ENCODE assay signal across 1 cellular context in the genomic region with DNA sequence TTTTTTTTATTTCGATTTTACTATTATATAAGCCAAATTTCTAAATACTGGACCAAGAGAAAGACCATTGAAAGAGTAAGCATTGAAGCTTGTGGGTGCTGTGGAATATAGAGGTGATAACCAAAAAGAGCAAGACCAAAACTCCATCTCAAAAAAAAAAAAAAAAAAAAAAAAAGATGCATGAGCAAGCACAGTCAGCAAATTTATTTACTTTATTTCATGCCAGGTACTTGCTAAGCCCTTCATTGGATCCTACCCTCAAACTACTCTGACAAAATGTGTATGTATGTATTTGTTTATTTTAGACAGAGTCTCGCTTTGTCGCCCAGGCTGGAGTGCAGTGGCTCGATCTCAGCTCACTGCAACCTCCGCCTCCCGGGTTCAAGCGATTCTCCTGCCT.
TF ChIP-seq lines count a peak whose summit lies in the region.

No MANE protein-coding gene starts in this region.

TF ChIP-seq in IMR-90, 13 proteins besides CTCF, POLR2A, EP300 and RAD21 (continued from another document):
- TF ChIP-seq NFE2L2 (IDR thresholded peaks at IDR 0.05; ENCODE audit: low read depth, low read length), result no peak
TF ChIP-seq in IMR-90: peak in this region for 1.
